Comparison of ENCODE assay signal across 11 cellular contexts in genomic region chr4:40626183-40626990, GRCh38. TPM values are rescaled to one million over a fixed set of nuclear protein-coding genes. Genes with fewer than 3 reads are reported as not detected.
DNase-seq lines count a peak whose midpoint lies in the region; ATAC-seq and TF ChIP-seq lines count a peak whose summit lies in the region.
"Had no signal": no experiment of that assay in that cellular context is flagged by ENCODE, and none has a peak within 500 bp of the region (broad histone marks: within the 10 kb centered on the region; RNA-seq: fewer than 3 reads in every experiment).

No MANE protein-coding gene starts in this region.

- peaks cover 3% of the 10 kb centered on the region; the same call in 1 of the 2 replicates for H3K4me1 ChIP-seq in HEK293 (ENCODE audit: control insufficient read depth, insufficient read depth, low read length)
- H3K4me1 ChIP-seq in lower lobe of right lung, result peaks cover 30% of the 10 kb centered on the region

- no peak overlapping the region for H3K27ac ChIP-seq in HEK293 (ENCODE audit: extremely low read depth, low read depth, low read length)
- H3K27ac ChIP-seq in lower lobe of right lung, result peak overlapping the region; percentile 14

- POLR2A ChIA-PET in HEK293 (lab: Yijun Ruan, JAX), result no interaction called here

- H3K9me3 ChIP-seq in HEK293 (ENCODE audit: control insufficient read depth, insufficient read depth, low read depth, low read length) (no peaks in the 10 kb centered on the region), lower lobe of right lung (no peaks in the 10 kb centered on the region)
- H3K9me3 ChIP-seq: mucosa of descending colon had no signal

- DNase-seq in CD1c-positive myeloid dendritic cell (ENCODE audit: extremely low spot score), result peak; percentile 59
- DNase-seq in astrocyte of the hippocampus (ENCODE audit: low read depth, low spot score), result peak; percentile 62
- no peak for DNase-seq in lower lobe of right lung
- no peak for DNase-seq in NCI-H1436 treated with DMSO at 0.1 percent for 48 hours (lab: John Stamatoyannopoulos, UW)
- DNase-seq in pons (ENCODE audit: low spot score), result no peak
- no peak for DNase-seq in NCI-H2196 treated with DMSO at 0.1 percent for 48 hours (lab: John Stamatoyannopoulos, UW; ENCODE audit: unreplicated experiment)
- no peak for DNase-seq in Right ventricle myocardium superior
- DNase-seq: DMS79, NCI-H1105 had no signal

- H3K4me3 ChIP-seq in HEK293 (ENCODE audit: low read depth, low read length) (no peak overlapping the region), lower lobe of right lung (peak overlapping the region; percentile 69)
- H3K4me3 ChIP-seq: mucosa of descending colon had no signal

- intact Hi-C loops in lower lobe of right lung (cut with DNase I) (no loop called here), Right ventricle myocardium superior (cut with DNase I) (no loop called here)

- no peak for TF ChIP-seq CTCF in HEK293 (tag by site-specific recombination; IDR thresholded peaks at IDR 0.05)
- no peak for TF ChIP-seq CTCF in lower lobe of right lung (IDR thresholded peaks at IDR 0.05)

- CTCF ChIA-PET in HEK293 (lab: Yijun Ruan, JAX), result no interaction called here

- H3K36me3 ChIP-seq in HEK293 (ENCODE audit: control insufficient read depth in 2 of 2, insufficient read depth in 1 of 2, low read length in 2 of 2) (no peaks in the 10 kb centered on the region), lower lobe of right lung (no peaks in the 10 kb centered on the region)

- H3K27me3 ChIP-seq in lower lobe of right lung (ENCODE audit: low read depth), result no peaks in the 10 kb centered on the region

- ATAC-seq in lower lobe of right lung (no peak), Right ventricle myocardium superior (ENCODE audit: poor library complexity) (no peak)
- ATAC-seq: mucosa of descending colon had no signal

TF ChIP-seq in HEK293, 187 proteins besides CTCF, POLR2A, EP300 and RAD21:
- TF ChIP-seq PRDM1 (tag by site-specific recombination; IDR thresholded peaks at IDR 0.05) (peak; percentile 96), ZNF658 (tag by site-specific recombination; IDR thresholded peaks at IDR 0.05) (no peak), GLIS1 (tag by site-specific recombination; IDR thresholded peaks at IDR 0.05) (peak; percentile 25; the same call in 1 of the 2 replicates), ZNF140 (tag by site-specific recombination; IDR thresholded peaks at IDR 0.05) (0 out of 2 replicates have a peak, but pooled peaks have one; percentile 20)

RNA-seq across cellular contexts. Expression of gene RBM47, which starts 3.3 kb away (rescaled TPM):
- total RNA-seq in lower lobe of right lung (108 TPM), Right ventricle myocardium superior (2.4 TPM)

Comparison
In these comparisons a context has a peak if more than half of its experiments do, and no peak if none do; other contexts are left out.
1. DNase-seq: peak in CD1c-positive myeloid dendritic cell (single experiment) and astrocyte of the hippocampus (single experiment); none in lower lobe of right lung (single experiment), NCI-H1436 treated with DMSO at 0.1 percent for 48 hours (single experiment), pons (single experiment), NCI-H2196 treated with DMSO at 0.1 percent for 48 hours (single experiment) and Right ventricle myocardium superior (single experiment).
2. RNA of gene RBM47, which starts 3.3 kb away (total RNA-seq): 108 TPM in lower lobe of right lung (single experiment); 2.4 TPM in Right ventricle myocardium superior (single experiment); every median in the first group is over 10 times any median in the second.